Comparison of ENCODE assay signal across 9 cellular contexts in the genomic region with DNA sequence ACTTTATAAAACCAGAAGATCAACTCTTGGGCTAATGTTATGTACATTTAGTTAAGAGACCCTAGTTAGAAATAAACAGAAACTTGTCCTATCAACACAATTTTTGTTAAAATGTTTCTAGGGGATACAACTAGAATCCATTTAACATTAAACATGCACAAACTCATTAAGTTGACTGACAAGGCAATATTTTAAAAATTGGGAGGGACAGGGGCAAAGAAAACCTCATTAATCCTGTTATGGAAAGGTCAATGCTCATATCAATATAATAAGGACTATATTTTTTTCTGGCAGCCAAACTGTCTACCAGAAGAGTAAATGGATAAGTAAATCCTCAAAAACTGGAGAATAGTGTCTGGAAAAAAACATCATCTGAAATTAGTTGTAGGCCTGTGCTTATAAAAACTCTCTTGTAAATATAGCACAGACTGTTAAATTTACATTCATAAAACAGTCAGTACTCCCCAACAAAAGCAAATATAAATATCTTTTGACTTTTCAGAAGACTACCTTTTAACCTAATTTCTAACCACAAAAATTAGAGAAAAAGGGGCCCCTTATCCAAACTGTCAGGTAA. TPM values are rescaled to one million over a fixed set of nuclear protein-coding genes. Genes with fewer than 3 reads are reported as not detected.
A peak's percentile ranks its signal among the peaks of the same experiment; 100 is the strongest.
DNase-seq lines count a peak whose midpoint lies in the region; ATAC-seq, FAIRE-seq and TF ChIP-seq lines count a peak whose summit lies in the region.
"Had no signal": no experiment of that assay in that cellular context is flagged by ENCODE, and none has a peak within 500 bp of the region (broad histone marks: within the 10 kb centered on the region; RNA-seq: fewer than 3 reads in every experiment).

No MANE protein-coding gene starts in this region.

- TF ChIP-seq RAD21 in neural cell (conservative IDR thresholded peaks at IDR 0.05), result no peak

- intact Hi-C loops in CD4-positive, alpha-beta T cell (cut with DNase I, micrococcal nuclease), result loop anchor here in 1 of 2 experiments (2.0 kb wide), 1 partner anchor 17 kb away; no protein-coding TSS in a partner anchor

- peak overlapping the region; percentile 97 for H3K4me2 ChIP-seq in Loucy (ENCODE audit: low read depth, low read length, poor library complexity, severe bottlenecking)
- peak overlapping the region; percentile 78 for H3K4me2 ChIP-seq in neural cell (ENCODE audit: low read length)

- CTCF ChIA-PET in CD4-positive, alpha-beta T cell (lab: Charles Lee), result interaction anchor here (1.1 to 2.5 kb wide), 3 partner anchors 10 to 681 kb away, joined by 3 to 8 read pairs (median 4); no protein-coding TSS in a partner anchor

- H3K4me1 ChIP-seq in Loucy (ENCODE audit: insufficient read depth, low read length, poor library complexity, severe bottlenecking), result peaks cover 53% of the 10 kb centered on the region
- peaks cover 60 to 67% of the 10 kb centered on the region in 2 donors for H3K4me1 ChIP-seq in duodenal mucosa (ENCODE audit: control insufficient read depth in 1 of 2, insufficient read depth in 2 of 2, low read length in 2 of 2)

- no peaks in the 10 kb centered on the region for H3K27me3 Mint-ChIP-seq in CD4-positive, alpha-beta T cell

- DNase-seq in CD4-positive, alpha-beta T cell, result no peak
- no peak for DNase-seq in urothelium cell line (ENCODE audit: low spot score)
- no peak for DNase-seq in NCI-H1092 (lab: John Stamatoyannopoulos, UW)
- DNase-seq in NCI-H1417 treated with DMSO at 0.1 percent for 48 hours (lab: John Stamatoyannopoulos, UW), result no peak
- DNase-seq: dermis blood vessel endothelial cell had no signal

- H3K9me2 ChIP-seq in Loucy (replicated peaks; ENCODE audit: low read depth, low read length), result no peaks in the 10 kb centered on the region
- no peaks in the 10 kb centered on the region for H3K9me2 ChIP-seq in neural cell (ENCODE audit: insufficient read depth, low read length)

- H3K4me1 Mint-ChIP-seq in CD4-positive, alpha-beta T cell (ENCODE audit: low read depth), result peaks cover 84% of the 10 kb centered on the region

- peak overlapping the region; percentile 90 for H3K4me3 ChIP-seq in Loucy (ENCODE audit: low read length, poor library complexity, severe bottlenecking)
- peak overlapping the region; percentile 93 to 99 for H3K4me3 ChIP-seq in duodenal mucosa (ENCODE audit: low read depth in 1 of 2, low read length in 2 of 2)
- peak overlapping the region; percentile 77 for H3K4me3 ChIP-seq in neural cell (ENCODE audit: low read length)

- FAIRE-seq in urothelium cell line (lab: Jason Lieb, UNC), result no peak

- no peak for TF ChIP-seq EP300 in neural cell (conservative IDR thresholded peaks at IDR 0.05; ENCODE audit: poor library complexity, severe bottlenecking)

- no peaks in the 10 kb centered on the region for H3K9me3 Mint-ChIP-seq in CD4-positive, alpha-beta T cell

- H3K36me3 Mint-ChIP-seq in CD4-positive, alpha-beta T cell (ENCODE audit: low read depth), result peaks cover 92% of the 10 kb centered on the region

- no peaks in the 10 kb centered on the region for H3F3A ChIP-seq in Loucy (ENCODE audit: low read depth)
- no peaks in the 10 kb centered on the region for H3F3A ChIP-seq in neural cell (ENCODE audit: insufficient read depth, low read length, poor library complexity, severe bottlenecking)

- no peak for TF ChIP-seq CTCF in CD4-positive, alpha-beta T cell (IDR thresholded peaks at IDR 0.05)
- TF ChIP-seq CTCF in Loucy (conservative IDR thresholded peaks at IDR 0.05; ENCODE audit: low read length) (no peak), neural cell (IDR thresholded peaks at IDR 0.05; ENCODE audit: poor library complexity, severe bottlenecking) (no peak)

- H3K9ac ChIP-seq in Loucy (ENCODE audit: low read depth, low read length, poor library complexity, severe bottlenecking), result peak overlapping the region; percentile 100
- no peak overlapping the region for H3K9ac ChIP-seq in duodenal mucosa (ENCODE audit: low read depth in 1 of 2, low read length in 2 of 2)
- H3K9ac ChIP-seq in neural cell (ENCODE audit: low read length), result peak overlapping the region; percentile 100

- POLR2A ChIA-PET in CD4-positive, alpha-beta T cell (lab: Charles Lee), result interaction anchor here (1.1 to 3.5 kb wide), 4 partner anchors 8 to 895 kb away, joined by 3 to 25 read pairs (median 4); partner anchors contain the start of gene EIF4A2

- H3K36me3 ChIP-seq in Loucy (ENCODE audit: insufficient read depth, low read length) (peaks cover 57% of the 10 kb centered on the region), duodenal mucosa (ENCODE audit: control insufficient read depth in 1 of 2, insufficient read depth in 2 of 2, low read length in 2 of 2) (peaks cover 0 to 10% of the 10 kb centered on the region in 2 donors), neural cell (ENCODE audit: insufficient read depth, low read length) (no peaks in the 10 kb centered on the region)

- no peaks in the 10 kb centered on the region for H3K27me3 ChIP-seq in CD4-positive, alpha-beta T cell (ENCODE audit: control insufficient read depth, insufficient read depth, low read length)
- H3K27me3 ChIP-seq in Loucy (ENCODE audit: insufficient read depth, low read length, poor library complexity, severe bottlenecking) (peaks cover 15% of the 10 kb centered on the region), duodenal mucosa (ENCODE audit: control insufficient read depth in 1 of 2, insufficient read depth in 2 of 2, low read length in 2 of 2) (no peaks in the 10 kb centered on the region), neural cell (ENCODE audit: insufficient read depth, low read depth, low read length) (no peaks in the 10 kb centered on the region)

- no peaks in the 10 kb centered on the region for H3K9me3 ChIP-seq in CD4-positive, alpha-beta T cell (ENCODE audit: control insufficient read depth, low read length)
- H3K9me3 ChIP-seq in Loucy (ENCODE audit: insufficient read depth, low read depth, low read length) (no peaks in the 10 kb centered on the region), duodenal mucosa (ENCODE audit: control insufficient read depth in 1 of 2, low read length in 2 of 2) (no peaks in the 10 kb centered on the region), neural cell (ENCODE audit: low read length) (no peaks in the 10 kb centered on the region)

- H4K20me1 ChIP-seq in Loucy (ENCODE audit: insufficient read depth, low read length, poor library complexity, severe bottlenecking), result peaks cover 92% of the 10 kb centered on the region
- peaks cover 79% of the 10 kb centered on the region for H4K20me1 ChIP-seq in neural cell (ENCODE audit: insufficient read depth)

- ATAC-seq in CD4-positive, alpha-beta T cell (ENCODE audit: poor library complexity), result no peak
- ATAC-seq in HG03432 (IDR thresholded peaks at IDR 0.05; ENCODE audit: unreplicated experiment), result no peak

- H3K27ac ChIP-seq in CD4-positive, alpha-beta T cell (ENCODE audit: low read depth, low read length), result no peak overlapping the region
- H3K27ac ChIP-seq in duodenal mucosa (ENCODE audit: low read depth, low read length), result no peak overlapping the region
- no peak overlapping the region for H3K27ac ChIP-seq in neural cell (ENCODE audit: low read length)

- H2AFZ ChIP-seq in Loucy (ENCODE audit: low read length) (no peak overlapping the region), neural cell (ENCODE audit: low read depth, low read length) (no peak overlapping the region)

- peak overlapping the region; percentile 97 for H3K4me3 Mint-ChIP-seq in CD4-positive, alpha-beta T cell

- H3K79me2 ChIP-seq in Loucy (ENCODE audit: insufficient read depth, low read length), result peaks cover 94% of the 10 kb centered on the region
- peaks cover 88% of the 10 kb centered on the region for H3K79me2 ChIP-seq in neural cell (replicated peaks; ENCODE audit: insufficient read depth, low read length)

- H3K27ac Mint-ChIP-seq in CD4-positive, alpha-beta T cell, result peak overlapping the region; percentile 98

TF ChIP-seq in neural cell, 6 proteins besides CTCF, POLR2A, EP300 and RAD21:
- TF ChIP-seq TAF1 (IDR thresholded peaks at IDR 0.05; ENCODE audit: low read depth) (no peak), POLR2AphosphoS5 (IDR thresholded peaks at IDR 0.05) (no peak), MXI1 (conservative IDR thresholded peaks at IDR 0.05; ENCODE audit: poor library complexity, severe bottlenecking) (no peak), SMC3 (conservative IDR thresholded peaks at IDR 0.05; ENCODE audit: poor library complexity) (no peak), EZH2 (IDR thresholded peaks at IDR 0.05; ENCODE audit: borderline replicate concordance, insufficient read depth, low read length, poor library complexity, severe bottlenecking) (no peak)
- TF ChIP-seq, protein P1, sequence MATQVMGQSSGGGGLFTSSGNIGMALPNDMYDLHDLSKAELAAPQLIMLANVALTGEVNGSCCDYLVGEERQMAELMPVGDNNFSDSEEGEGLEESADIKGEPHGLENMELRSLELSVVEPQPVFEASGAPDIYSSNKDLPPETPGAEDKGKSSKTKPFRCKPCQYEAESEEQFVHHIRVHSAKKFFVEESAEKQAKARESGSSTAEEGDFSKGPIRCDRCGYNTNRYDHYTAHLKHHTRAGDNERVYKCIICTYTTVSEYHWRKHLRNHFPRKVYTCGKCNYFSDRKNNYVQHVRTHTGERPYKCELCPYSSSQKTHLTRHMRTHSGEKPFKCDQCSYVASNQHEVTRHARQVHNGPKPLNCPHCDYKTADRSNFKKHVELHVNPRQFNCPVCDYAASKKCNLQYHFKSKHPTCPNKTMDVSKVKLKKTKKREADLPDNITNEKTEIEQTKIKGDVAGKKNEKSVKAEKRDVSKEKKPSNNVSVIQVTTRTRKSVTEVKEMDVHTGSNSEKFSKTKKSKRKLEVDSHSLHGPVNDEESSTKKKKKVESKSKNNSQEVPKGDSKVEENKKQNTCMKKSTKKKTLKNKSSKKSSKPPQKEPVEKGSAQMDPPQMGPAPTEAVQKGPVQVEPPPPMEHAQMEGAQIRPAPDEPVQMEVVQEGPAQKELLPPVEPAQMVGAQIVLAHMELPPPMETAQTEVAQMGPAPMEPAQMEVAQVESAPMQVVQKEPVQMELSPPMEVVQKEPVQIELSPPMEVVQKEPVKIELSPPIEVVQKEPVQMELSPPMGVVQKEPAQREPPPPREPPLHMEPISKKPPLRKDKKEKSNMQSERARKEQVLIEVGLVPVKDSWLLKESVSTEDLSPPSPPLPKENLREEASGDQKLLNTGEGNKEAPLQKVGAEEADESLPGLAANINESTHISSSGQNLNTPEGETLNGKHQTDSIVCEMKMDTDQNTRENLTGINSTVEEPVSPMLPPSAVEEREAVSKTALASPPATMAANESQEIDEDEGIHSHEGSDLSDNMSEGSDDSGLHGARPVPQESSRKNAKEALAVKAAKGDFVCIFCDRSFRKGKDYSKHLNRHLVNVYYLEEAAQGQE (IDR thresholded peaks at IDR 0.05; ENCODE audit: borderline replicate concordance), result no peak

RNA-seq across cellular contexts. Expression of gene TRA2B, which starts 4.4 kb away (rescaled TPM):
- 100 to 1,000 TPM; 549 to 585 TPM for total RNA-seq in CD4-positive, alpha-beta T cell
- 637 and 780 TPM in 2 replicates for polyA plus RNA-seq in neural cell
- polyA minus RNA-seq in neural cell, result 407 and 468 TPM in 2 replicates

Comparison
In these comparisons a context has a peak if more than half of its experiments do, and no peak if none do; other contexts are left out.
1. H3K9ac ChIP-seq: peak in Loucy (single experiment) and neural cell (single experiment); none in duodenal mucosa (0 of 2).
2. Peak in every context shown above with its lines, with median percentiles within 50 percentile points of each other: H3K4me3 ChIP-seq.